8 cellular contexts compared by ENCODE assay signal in genomic region chr10:43407576-43408330, GRCh38. TPM values are rescaled to one million over a fixed set of nuclear protein-coding genes. Genes with fewer than 3 reads are reported as not detected.
DNase-seq lines count a peak whose midpoint lies in the region; ATAC-seq and TF ChIP-seq lines count a peak whose summit lies in the region.

No MANE protein-coding gene starts in this region.

- H3K4me1 ChIP-seq in KMS-11 (ENCODE audit: low read depth, poor library complexity, severe bottlenecking): peaks cover 27% of the 10 kb centered on the region
- H3K4me1 ChIP-seq in SJCRH30: no peaks in the 10 kb centered on the region
- H3K4me1 ChIP-seq in testis: peaks cover 16% of the 10 kb centered on the region

- H3K27me3 ChIP-seq in KMS-11 (ENCODE audit: insufficient read depth, low read depth) (no peaks in the 10 kb centered on the region), SJCRH30 (no peaks in the 10 kb centered on the region), testis (no peaks in the 10 kb centered on the region)

- peak overlapping the region; percentile 100 for H3K27ac ChIP-seq in KMS-11
- H3K27ac ChIP-seq in SJCRH30: peak overlapping the region; percentile 90
- H3K27ac ChIP-seq in testis: peak overlapping the region; percentile 97 to 100

- H3K36me3 ChIP-seq in KMS-11 (ENCODE audit: insufficient read depth) (no peaks in the 10 kb centered on the region), SJCRH30 (no peaks in the 10 kb centered on the region), testis (ENCODE audit: low read depth, missing control alignments) (no peaks in the 10 kb centered on the region)

- 0 to 1% methylated on average over 45 to 56 of the region's 56 CpGs for WGBS in testis, 2 donors

- peak overlapping the region; percentile 16 for H2AFZ ChIP-seq in KMS-11 (ENCODE audit: low read depth)

- H3K9me3 ChIP-seq in SJCRH30 (replicated peaks) (no peaks in the 10 kb centered on the region), testis (no peaks in the 10 kb centered on the region)

- peak overlapping the region; percentile 69 for H3K4me2 ChIP-seq in KMS-11

- no peak for TF ChIP-seq POLR2A in testis (IDR thresholded peaks at IDR 0.05)

- intact Hi-C loops in testis (cut with DNase I; ENCODE audit: low total_unique reads): no loop called here

- TF ChIP-seq CTCF in KMS-11 (conservative IDR thresholded peaks at IDR 0.05; ENCODE audit: low read depth, low read length) (no peak), omental fat pad (IDR thresholded peaks at IDR 0.05) (peak in 1 of 3 donors; percentile 45), testis (IDR thresholded peaks at IDR 0.05) (peak in 2 of 3 experiments; percentile 28 to 30)

- H3K4me3 ChIP-seq in KMS-11 (IDR thresholded peaks at IDR 0.05; ENCODE audit: insufficient read depth, low read depth, low read length) (no peak overlapping the region), SJCRH30 (peak overlapping the region; percentile 65), testis (peak overlapping the region; percentile 82 to 95)

- H3K9me3 Mint-ChIP-seq in activated naive CD4-positive, alpha-beta T cell treated with anti-CD3 and anti-CD28 coated beads, Interleukin-2, amount 10 ng/mL, durations not matched to agents 7 days and 5 days: no peaks in the 10 kb centered on the region

- H3K4me3 Mint-ChIP-seq in activated naive CD4-positive, alpha-beta T cell treated with anti-CD3 and anti-CD28 coated beads, Interleukin-2, amount 10 ng/mL, durations not matched to agents 7 days and 5 days: peak overlapping the region; percentile 99

- peaks cover 42% of the 10 kb centered on the region for H3K4me1 Mint-ChIP-seq in activated naive CD4-positive, alpha-beta T cell treated with anti-CD3 and anti-CD28 coated beads, Interleukin-2, amount 10 ng/mL, durations not matched to agents 7 days and 5 days

- DNase-seq in G401 (ENCODE audit: low spot score) (peak; percentile 80), SJCRH30 (peak; percentile 55 to 68), germinal center (ENCODE audit: low spot score) (peak; percentile 88), omental fat pad (ENCODE audit: low spot score) (peak; percentile 83), testis (peak; percentile 97)
- peak; percentile 90 for DNase-seq in activated naive CD4-positive, alpha-beta T cell treated with anti-CD3 and anti-CD28 coated beads, Interleukin-2, amount 10 ng/mL, durations not matched to agents 7 days and 5 days

- in situ Hi-C loops in G401 (cut with HindIII; ENCODE audit: low sequenced_read_pairs): no loop called here

- H3K79me2 ChIP-seq in KMS-11 (ENCODE audit: insufficient read depth, low read depth): peaks cover 58% of the 10 kb centered on the region

- peak overlapping the region; percentile 99 for H3K9ac ChIP-seq in KMS-11

- peak overlapping the region; percentile 98 for H3K27ac Mint-ChIP-seq in activated naive CD4-positive, alpha-beta T cell treated with anti-CD3 and anti-CD28 coated beads, Interleukin-2, amount 10 ng/mL, durations not matched to agents 7 days and 5 days

- H3K27me3 Mint-ChIP-seq in activated naive CD4-positive, alpha-beta T cell treated with anti-CD3 and anti-CD28 coated beads, Interleukin-2, amount 10 ng/mL, durations not matched to agents 7 days and 5 days: no peaks in the 10 kb centered on the region

- peaks cover 47% of the 10 kb centered on the region for H3K36me3 Mint-ChIP-seq in activated naive CD4-positive, alpha-beta T cell treated with anti-CD3 and anti-CD28 coated beads, Interleukin-2, amount 10 ng/mL, durations not matched to agents 7 days and 5 days

- CTCF ChIA-PET in activated naive CD4-positive, alpha-beta T cell treated with anti-CD3 and anti-CD28 coated beads, Interleukin-2, amount 10 ng/mL, durations not matched to agents 7 days and 5 days (lab: Charles Lee): interaction anchor here (1.0 to 1.4 kb wide), 3 partner anchors 11 to 45 kb away, joined by 3 to 5 read pairs (median 3); no protein-coding TSS in a partner anchor

- peaks cover 22% of the 10 kb centered on the region for H4K20me1 ChIP-seq in KMS-11 (ENCODE audit: insufficient read depth)

- ATAC-seq in GM21786 (IDR thresholded peaks at IDR 0.05; ENCODE audit: unreplicated experiment) (peak; percentile 45), omental fat pad (ENCODE audit: low FRiP score) (peak; percentile 63)

RNA-seq across cellular contexts. Expression of gene HNRNPF, which starts 1.2 kb away (rescaled TPM):
- 344 and 404 TPM in 2 replicates for total RNA-seq in G401 (2014; rRNA removed; shearing (Covaris generic))
- 63.2 and 64.7 TPM in 2 replicates for total RNA-seq in SJCRH30 (2014; rRNA removed; shearing (Covaris generic))
- total RNA-seq in omental fat pad: 100 to 1,000 TPM; 140 to 345 (median 164) TPM
- 100 to 1,000 TPM; 120 to 159 TPM for total RNA-seq in testis
- polyA plus RNA-seq in testis (ENCODE audit: insufficient read depth, low read depth, low replicate concordance): 232 TPM

RNA-seq across cellular contexts. Expression of gene ZNF487, which starts 29.2 kb away (rescaled TPM):
- total RNA-seq in G401 (2014; rRNA removed; shearing (Covaris generic)): 6.7 and 10.5 TPM in 2 replicates
- 0.18 and 0.38 TPM in 2 replicates for total RNA-seq in SJCRH30 (2014; rRNA removed; shearing (Covaris generic))
- total RNA-seq in omental fat pad (1 to 10 TPM; 3.7 to 9.2 (median 6.8) TPM), testis (10 to 100 TPM; 22.8 to 46.2 TPM)
- 43.1 TPM for polyA plus RNA-seq in testis (ENCODE audit: insufficient read depth, low read depth, low replicate concordance)

RNA-seq across cellular contexts. Expression of gene FXYD4, which starts 36.3 kb away (rescaled TPM):
- total RNA-seq in G401 (2014; rRNA removed; shearing (Covaris generic)): not detected in 2 replicates
- total RNA-seq in SJCRH30 (2014; rRNA removed; shearing (Covaris generic)): not detected in 2 replicates
- not detected for total RNA-seq in omental fat pad
- 1 to 10 TPM; 1.4 to 1.5 TPM for total RNA-seq in testis
- 2.6 TPM for polyA plus RNA-seq in testis (ENCODE audit: insufficient read depth, low read depth, low replicate concordance)
